In the genomic region with DNA sequence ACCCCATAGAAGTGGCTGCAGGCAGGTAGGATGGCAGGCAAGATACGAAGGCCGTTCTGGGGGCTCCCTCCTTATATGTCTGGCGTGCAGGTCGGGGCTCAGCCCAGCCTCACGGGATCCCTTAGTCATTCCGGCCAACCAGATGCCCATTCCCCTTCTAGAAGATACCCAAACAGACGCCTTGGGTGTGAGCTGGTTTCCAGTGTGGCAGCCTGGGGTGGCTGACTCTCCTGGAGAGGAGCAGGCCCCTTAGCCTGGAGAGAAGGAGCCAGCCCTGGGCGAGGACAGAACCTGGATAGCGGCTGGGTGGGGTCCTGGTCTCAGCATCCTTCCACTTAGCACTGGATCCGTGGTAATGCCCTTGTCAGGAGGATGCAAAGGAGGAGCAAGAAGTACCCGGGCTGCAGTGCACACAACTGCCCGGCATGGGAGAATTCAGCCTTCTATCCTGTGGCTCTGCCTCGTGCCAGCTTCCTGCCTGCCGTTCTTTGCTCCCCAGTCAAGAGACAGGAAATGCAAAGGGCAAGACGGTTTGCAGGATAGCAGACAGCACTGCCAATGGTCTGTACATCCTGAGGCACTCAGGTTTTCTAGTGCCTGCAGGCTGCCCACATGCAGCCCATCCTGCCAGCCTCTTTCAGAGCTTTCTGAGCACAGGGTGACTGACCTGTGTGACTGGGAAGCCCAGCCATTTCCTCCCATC, we compare ENCODE assay signal across 14 cellular contexts. TPM values are rescaled to one million over a fixed set of nuclear protein-coding genes. Genes with fewer than 3 reads are reported as not detected.
DNase-seq lines count a peak whose midpoint lies in the region; ATAC-seq and TF ChIP-seq lines count a peak whose summit lies in the region.
"Had no signal": no experiment of that assay in that cellular context is flagged by ENCODE, and none has a peak within 500 bp of the region (broad histone marks: within the 10 kb centered on the region; RNA-seq: fewer than 3 reads in every experiment).

No MANE protein-coding gene starts in this region.

- ATAC-seq in GM18498 (IDR thresholded peaks at IDR 0.05; ENCODE audit: unreplicated experiment), result no peak
- ATAC-seq: HCT116 had no signal

- CTCF ChIA-PET in Calu3 (lab: Charles Lee), result no interaction called here

- DNase-seq in EH (ENCODE audit: low read depth), result peak; percentile 32
- DNase-seq in HT1080 (ENCODE audit: low read depth), result peak; percentile 21
- peak; percentile 19 for DNase-seq in UCSD-AML1 (lab: John Stamatoyannopoulos, UW; ENCODE audit: unreplicated experiment)
- DNase-seq in osteoblast (ENCODE audit: insufficient read length, low spot score, missing footprints), result no peak
- no peak for DNase-seq in Calu3
- no peak for DNase-seq in DMS53 (lab: John Stamatoyannopoulos, UW)
- DNase-seq: CD4-positive, alpha-beta memory T cell; DMS79; NCI-H146; NCI-H2081 treated with DMSO at 0.1 percent for 48 hours; NCI-H524 had no signal

- no peak overlapping the region for H3K27ac ChIP-seq in osteoblast (ENCODE audit: low read depth, low read length)

- H2AFZ ChIP-seq in osteoblast (ENCODE audit: low read length), result peak overlapping the region; percentile 76

- H3K27ac Mint-ChIP-seq in Calu3 (ENCODE audit: unreplicated experiment), result no peak overlapping the region
- H3K27ac Mint-ChIP-seq: B cell; CD4-positive, alpha-beta memory T cell had no signal

- H3K36me3 Mint-ChIP-seq in Calu3 (ENCODE audit: insufficient read depth, unreplicated experiment), result no peaks in the 10 kb centered on the region
- H3K36me3 Mint-ChIP-seq: CD4-positive, alpha-beta memory T cell had no signal

- no peak overlapping the region for H3K4me3 ChIP-seq in osteoblast (ENCODE audit: insufficient read depth, low read length)

- peaks cover 6% of the 10 kb centered on the region for H3K27me3 Mint-ChIP-seq in Calu3 (ENCODE audit: unreplicated experiment)

- peaks cover 55% of the 10 kb centered on the region for H3K4me1 ChIP-seq in osteoblast (ENCODE audit: insufficient read depth, low read length)

- no peaks in the 10 kb centered on the region for H3K27me3 ChIP-seq in osteoblast (ENCODE audit: insufficient read depth, low read length)

- peaks cover 9% of the 10 kb centered on the region for H3K4me1 Mint-ChIP-seq in Calu3 (ENCODE audit: low read depth, unreplicated experiment)
- H3K4me1 Mint-ChIP-seq: B cell had no signal

- no peak overlapping the region for H3K4me3 Mint-ChIP-seq in Calu3 (ENCODE audit: low read depth, unreplicated experiment)
- H3K4me3 Mint-ChIP-seq: B cell; CD4-positive, alpha-beta memory T cell had no signal

- intact Hi-C loops in Calu3 (cut with micrococcal nuclease; ENCODE audit: unreplicated experiment), result no loop called here

- H4K20me1 ChIP-seq in osteoblast (ENCODE audit: insufficient read depth, low read length), result no peaks in the 10 kb centered on the region

- BruUV-seq in Calu3 (replicated peaks; lab: Mats Ljungman, UMichigan), result no TSS peak

- H3K79me2 ChIP-seq in osteoblast (ENCODE audit: insufficient read depth, low read length), result no peaks in the 10 kb centered on the region

- no peaks in the 10 kb centered on the region for H3K36me3 ChIP-seq in osteoblast (ENCODE audit: insufficient read depth, low read length)

- no peak for TF ChIP-seq CTCF in osteoblast (IDR thresholded peaks at IDR 0.05; ENCODE audit: extremely low read depth, low read depth, low read length)
- TF ChIP-seq CTCF in Calu3 (IDR thresholded peaks at IDR 0.05; ENCODE audit: unreplicated experiment), result no peak

- H3K4me2 ChIP-seq in osteoblast (ENCODE audit: insufficient read depth, low read length), result no peak overlapping the region

- H3K9me3 Mint-ChIP-seq in Calu3 (ENCODE audit: low read depth, unreplicated experiment), result no peaks in the 10 kb centered on the region
- H3K9me3 Mint-ChIP-seq: CD4-positive, alpha-beta memory T cell had no signal

- H3K9me3 ChIP-seq in osteoblast (ENCODE audit: low read depth, low read length), result no peaks in the 10 kb centered on the region

RNA-seq across cellular contexts. Expression of a gene that starts 56.7 kb away (rescaled TPM):
- 5.9 and 6.5 TPM in 2 replicates for total RNA-seq in HT1080 (2014; rRNA removed; shearing (Covaris generic))
- polyA plus RNA-seq in HT1080 (2015; cell fraction: cytosol; rRNA removed), result 10.9 and 15.7 TPM in 2 replicates
- polyA plus RNA-seq in HT1080 (2015; cell fraction: nucleus; rRNA removed), result 10.9 and 12.8 TPM in 2 replicates
- 23.5 and 34.2 TPM in 2 replicates for total RNA-seq in osteoblast
- total RNA-seq in Calu3 (2022), result 8.7 and 10.1 TPM in 2 replicates
- total RNA-seq: CD4-positive, alpha-beta memory T cell had no signal
- polyA plus RNA-seq: CD4-positive, alpha-beta memory T cell had no signal

Comparison
In these comparisons a context has a peak if more than half of its experiments do, and no peak if none do; other contexts are left out.
1. DNase-seq: peak in EH (single experiment), HT1080 (single experiment) and UCSD-AML1 (single experiment); none in osteoblast (single experiment), Calu3 (single experiment) and DMS53 (single experiment).